Comparison of ENCODE assay signal across 2 cellular contexts in genomic region chr4:25246680-25247611, GRCh38.
TF ChIP-seq lines count a peak whose summit lies in the region.

No MANE protein-coding gene starts in this region.

TF ChIP-seq in K562, 482 proteins besides CTCF, POLR2A, EP300 and RAD21:
- TF ChIP-seq TSHZ1 (CRISPR knock-in tag; IDR thresholded peaks at IDR 0.05) (no peak), CLOCK (CRISPR knock-in tag; IDR thresholded peaks at IDR 0.05; ENCODE audit: borderline replicate concordance) (no peak), ZNF263 (CRISPR knock-in tag; IDR thresholded peaks at IDR 0.05; ENCODE audit: borderline replicate concordance) (no peak), RBM14 (IDR thresholded peaks at IDR 0.05; ENCODE audit: borderline replicate concordance, insufficient read depth, low read depth, low read length) (no peak)

TF ChIP-seq in HepG2, 621 proteins besides CTCF, POLR2A, EP300 and RAD21:
- TF ChIP-seq YY1 (IDR thresholded peaks at IDR 0.05; ENCODE audit: insufficient read depth, insufficient replicate concordance, low read depth, low read length) (no peak), ZNF552 (CRISPR knock-in tag; IDR thresholded peaks at IDR 0.05; ENCODE audit: borderline replicate concordance) (no peak), ATF6 (CRISPR knock-in tag; conservative IDR thresholded peaks at IDR 0.05) (no peak), SP140L (CRISPR knock-in tag; IDR thresholded peaks at IDR 0.05; ENCODE audit: borderline replicate concordance) (no peak), MAFK (conservative IDR thresholded peaks at IDR 0.05 in 1 of 2, IDR thresholded peaks at IDR 0.05 in 1 of 2; ENCODE audit: low read length in 2 of 2) (no peak), STAG1 (CRISPR knock-in tag; IDR thresholded peaks at IDR 0.05) (no peak), ZNF629 (CRISPR knock-in tag; conservative IDR thresholded peaks at IDR 0.05) (no peak), CHD2 (IDR thresholded peaks at IDR 0.05; ENCODE audit: low read depth, low read length) (no peak), HIVEP1 (CRISPR knock-in tag; IDR thresholded peaks at IDR 0.05) (no peak)
- TF ChIP-seq, protein P1, sequence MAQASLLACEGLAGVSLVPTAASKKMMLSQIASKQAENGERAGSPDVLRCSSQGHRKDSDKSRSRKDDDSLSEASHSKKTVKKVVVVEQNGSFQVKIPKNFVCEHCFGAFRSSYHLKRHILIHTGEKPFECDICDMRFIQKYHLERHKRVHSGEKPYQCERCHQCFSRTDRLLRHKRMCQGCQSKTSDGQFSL (CRISPR knock-in tag; IDR thresholded peaks at IDR 0.05): no peak
- TF ChIP-seq, protein P2, sequence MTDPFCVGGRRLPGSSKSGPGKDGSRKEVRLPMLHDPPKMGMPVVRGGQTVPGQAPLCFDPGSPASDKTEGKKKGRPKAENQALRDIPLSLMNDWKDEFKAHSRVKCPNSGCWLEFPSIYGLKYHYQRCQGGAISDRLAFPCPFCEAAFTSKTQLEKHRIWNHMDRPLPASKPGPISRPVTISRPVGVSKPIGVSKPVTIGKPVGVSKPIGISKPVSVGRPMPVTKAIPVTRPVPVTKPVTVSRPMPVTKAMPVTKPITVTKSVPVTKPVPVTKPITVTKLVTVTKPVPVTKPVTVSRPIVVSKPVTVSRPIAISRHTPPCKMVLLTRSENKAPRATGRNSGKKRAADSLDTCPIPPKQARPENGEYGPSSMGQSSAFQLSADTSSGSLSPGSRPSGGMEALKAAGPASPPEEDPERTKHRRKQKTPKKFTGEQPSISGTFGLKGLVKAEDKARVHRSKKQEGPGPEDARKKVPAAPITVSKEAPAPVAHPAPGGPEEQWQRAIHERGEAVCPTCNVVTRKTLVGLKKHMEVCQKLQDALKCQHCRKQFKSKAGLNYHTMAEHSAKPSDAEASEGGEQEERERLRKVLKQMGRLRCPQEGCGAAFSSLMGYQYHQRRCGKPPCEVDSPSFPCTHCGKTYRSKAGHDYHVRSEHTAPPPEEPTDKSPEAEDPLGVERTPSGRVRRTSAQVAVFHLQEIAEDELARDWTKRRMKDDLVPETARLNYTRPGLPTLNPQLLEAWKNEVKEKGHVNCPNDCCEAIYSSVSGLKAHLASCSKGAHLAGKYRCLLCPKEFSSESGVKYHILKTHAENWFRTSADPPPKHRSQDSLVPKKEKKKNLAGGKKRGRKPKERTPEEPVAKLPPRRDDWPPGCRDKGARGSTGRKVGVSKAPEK (CRISPR knock-in tag; IDR thresholded peaks at IDR 0.05; ENCODE audit: borderline replicate concordance): no peak
TF ChIP-seq in HepG2: peak in this region for 0.
